13 cellular contexts compared by ENCODE assay signal in genomic region chr2:47230418-47230817, GRCh38. TPM values are rescaled to one million over a fixed set of nuclear protein-coding genes. Genes with fewer than 3 reads are reported as not detected.
DNase-seq lines count a peak whose midpoint lies in the region; ATAC-seq and TF ChIP-seq lines count a peak whose summit lies in the region.
"Had no signal": no experiment of that assay in that cellular context is flagged by ENCODE, and none has a peak within 500 bp of the region (broad histone marks: within the 10 kb centered on the region; RNA-seq: fewer than 3 reads in every experiment).

No MANE protein-coding gene starts in this region.

- 62 to 76% methylated on average over 4 of the region's 4 CpGs for WGBS in upper lobe of left lung, 2 donors

- DNase-seq in DMS53 (lab: John Stamatoyannopoulos, UW) = peak; percentile 41
- DNase-seq in DMS53 treated with DMSO at 0.1 percent for 48 hours (lab: John Stamatoyannopoulos, UW; ENCODE audit: unreplicated experiment) = no peak
- peak; percentile 89 for DNase-seq in fibroblast of the aortic adventitia (ENCODE audit: low read depth)
- DNase-seq in upper lobe of left lung = no peak
- DNase-seq in MM.1S = no peak
- no peak for DNase-seq in GDM1 (lab: John Stamatoyannopoulos, UW)
- no peak for DNase-seq in activated CD4-positive, alpha-beta T cell treated with anti-CD3 and anti-CD28 coated beads, Interleukin-2, amount 10 ng/mL, durations not matched to agents 7 days and 5 days
- DNase-seq: 8988T; activated CD4-positive, alpha-beta T cell treated with anti-CD3 and anti-CD28 coated beads for 1 hour; activated T-cell treated with anti-CD3 and anti-CD28 coated beads, Interleukin-2, amount 50 U/mL, for 24 hours; NCI-H1930; small intestine had no signal

- TF ChIP-seq POLR2A in upper lobe of left lung (IDR thresholded peaks at IDR 0.05) = no peak

- no peak overlapping the region for H2AFZ ChIP-seq in MM.1S (ENCODE audit: low read length)

- TF ChIP-seq CTCF in fibroblast of the aortic adventitia (IDR thresholded peaks at IDR 0.05; ENCODE audit: insufficient read depth, low read length) = no peak
- TF ChIP-seq CTCF in upper lobe of left lung (IDR thresholded peaks at IDR 0.05) = no peak
- no peak for TF ChIP-seq CTCF in MM.1S (IDR thresholded peaks at IDR 0.05; ENCODE audit: low read length)

- TF ChIP-seq EP300 in upper lobe of left lung (IDR thresholded peaks at IDR 0.05) = no peak

- no peak overlapping the region for H3K9ac ChIP-seq in muscle layer of colon (ENCODE audit: low read length)
- no peak overlapping the region for H3K9ac ChIP-seq in MM.1S (ENCODE audit: low read length)

- no peaks in the 10 kb centered on the region for H3F3A ChIP-seq in MM.1S (ENCODE audit: insufficient read depth, low read length)

- no peaks in the 10 kb centered on the region for H3K36me3 Mint-ChIP-seq in activated CD4-positive, alpha-beta T cell treated with anti-CD3 and anti-CD28 coated beads, Interleukin-2, amount 10 ng/mL, durations not matched to agents 7 days and 5 days (ENCODE audit: low read depth)

- H3K4me2 ChIP-seq in MM.1S (ENCODE audit: low read depth, low read length) = no peak overlapping the region

- peak overlapping the region; percentile 66 for H3K27ac ChIP-seq in muscle layer of colon (ENCODE audit: low read depth, low read length)
- peak overlapping the region in 3 of 4 donors; percentile 14 to 36 (median 20) for H3K27ac ChIP-seq in upper lobe of left lung
- no peak overlapping the region for H3K27ac ChIP-seq in MM.1S (ENCODE audit: low read length)

- H3K27ac Mint-ChIP-seq in activated CD4-positive, alpha-beta T cell treated with anti-CD3 and anti-CD28 coated beads, Interleukin-2, amount 10 ng/mL, durations not matched to agents 7 days and 5 days = no peak overlapping the region
- H3K27ac Mint-ChIP-seq: activated T-cell treated with anti-CD3 and anti-CD28 coated beads, Interleukin-2, amount 50 U/mL, for 24 hours had no signal

- H3K4me3 ChIP-seq in fibroblast of the aortic adventitia (ENCODE audit: low read depth, low read length) (no peak overlapping the region), muscle layer of colon (ENCODE audit: low read depth in 1 of 2, low read length in 2 of 2) (no peak overlapping the region), upper lobe of left lung (no peak overlapping the region), MM.1S (ENCODE audit: low read length) (no peak overlapping the region)

- H3K27me3 Mint-ChIP-seq in activated CD4-positive, alpha-beta T cell treated with anti-CD3 and anti-CD28 coated beads, Interleukin-2, amount 10 ng/mL, durations not matched to agents 7 days and 5 days = peaks cover 7% of the 10 kb centered on the region
- H3K27me3 Mint-ChIP-seq: activated T-cell treated with anti-CD3 and anti-CD28 coated beads, Interleukin-2, amount 50 U/mL, for 24 hours had no signal

- no peaks in the 10 kb centered on the region for H3K9me2 ChIP-seq in MM.1S (replicated peaks; ENCODE audit: insufficient read depth, low read length)

- peak in 1 of 2 donors; percentile 80 for ATAC-seq in upper lobe of left lung (ENCODE audit: low FRiP score in 2 of 2)

- H3K9me3 Mint-ChIP-seq in activated CD4-positive, alpha-beta T cell treated with anti-CD3 and anti-CD28 coated beads, Interleukin-2, amount 10 ng/mL, durations not matched to agents 7 days and 5 days = no peaks in the 10 kb centered on the region
- H3K9me3 Mint-ChIP-seq: activated T-cell treated with anti-CD3 and anti-CD28 coated beads, Interleukin-2, amount 50 U/mL, for 24 hours had no signal

- H3K4me1 Mint-ChIP-seq in activated CD4-positive, alpha-beta T cell treated with anti-CD3 and anti-CD28 coated beads, Interleukin-2, amount 10 ng/mL, durations not matched to agents 7 days and 5 days = no peaks in the 10 kb centered on the region

- H4K20me1 ChIP-seq in MM.1S (ENCODE audit: insufficient read depth, low read length) = no peaks in the 10 kb centered on the region

- H3K9me3 ChIP-seq in muscle layer of colon (ENCODE audit: low read length) (no peaks in the 10 kb centered on the region), upper lobe of left lung (no peaks in the 10 kb centered on the region), MM.1S (replicated peaks; ENCODE audit: insufficient read depth, low read length) (no peaks in the 10 kb centered on the region)

- CTCF ChIA-PET in activated CD4-positive, alpha-beta T cell treated with anti-CD3 and anti-CD28 coated beads, Interleukin-2, amount 10 ng/mL, durations not matched to agents 7 days and 5 days (lab: Charles Lee) = interaction anchor here (0.9 kb wide), 1 partner anchor 9 kb away, joined by 3 read pairs; no protein-coding TSS in a partner anchor

- H3K4me3 Mint-ChIP-seq in activated CD4-positive, alpha-beta T cell treated with anti-CD3 and anti-CD28 coated beads, Interleukin-2, amount 10 ng/mL, durations not matched to agents 7 days and 5 days = no peak overlapping the region
- H3K4me3 Mint-ChIP-seq: activated T-cell treated with anti-CD3 and anti-CD28 coated beads, Interleukin-2, amount 50 U/mL, for 24 hours had no signal

- POLR2A ChIA-PET in activated CD4-positive, alpha-beta T cell treated with anti-CD3 and anti-CD28 coated beads, Interleukin-2, amount 10 ng/mL, durations not matched to agents 7 days and 5 days (lab: Charles Lee) = interaction anchor here (0.6 kb wide), 1 partner anchor 195 kb away, joined by 3 read pairs; no protein-coding TSS in a partner anchor

- H3K79me2 ChIP-seq in MM.1S (ENCODE audit: low read length) = no peaks in the 10 kb centered on the region

- H3K27me3 ChIP-seq in muscle layer of colon (ENCODE audit: control insufficient read depth in 1 of 2, insufficient read depth in 2 of 2, low read length in 2 of 2) (no peaks in the 10 kb centered on the region), upper lobe of left lung (no peaks in the 10 kb centered on the region), MM.1S (replicated peaks; ENCODE audit: insufficient read depth, low read length) (no peaks in the 10 kb centered on the region)

- peaks cover 29% of the 10 kb centered on the region for H3K4me1 ChIP-seq in muscle layer of colon (ENCODE audit: insufficient read depth, low read length)
- peaks cover 9 to 15% (median 12%) of the 10 kb centered on the region in 4 donors for H3K4me1 ChIP-seq in upper lobe of left lung
- H3K4me1 ChIP-seq in MM.1S (ENCODE audit: low read length) = 0 out of 2 replicates have a peak, but pooled peaks cover 5% of the 10 kb centered on the region

- H3K36me3 ChIP-seq in muscle layer of colon (ENCODE audit: insufficient read depth, low read length) (no peaks in the 10 kb centered on the region), upper lobe of left lung (no peaks in the 10 kb centered on the region), MM.1S (replicated peaks; ENCODE audit: insufficient read depth, low read length) (no peaks in the 10 kb centered on the region)

RNA-seq across cellular contexts. Expression of gene CALM2, which starts 54.1 kb away (rescaled TPM):
- 511 and 806 TPM in 2 replicates for total RNA-seq in fibroblast of the aortic adventitia (ENCODE audit: low replicate concordance)
- total RNA-seq in upper lobe of left lung = 100 to 1,000 TPM; 178 to 671 (median 479) TPM
- total RNA-seq in activated CD4-positive, alpha-beta T cell treated with anti-CD3 and anti-CD28 coated beads, Interleukin-2, amount 10 ng/mL, durations not matched to agents 7 days and 5 days = 100 to 1,000 TPM; 476 to 478 TPM

Comparison
In these comparisons a context has a peak if more than half of its experiments do, and no peak if none do; other contexts are left out.
1. DNase-seq: peak in DMS53 (single experiment) and fibroblast of the aortic adventitia (single experiment); none in DMS53 treated with DMSO at 0.1 percent for 48 hours (single experiment), upper lobe of left lung (0 of 2), MM.1S (single experiment), GDM1 (single experiment) and activated CD4-positive, alpha-beta T cell treated with anti-CD3 and anti-CD28 coated beads, Interleukin-2, amount 10 ng/mL, durations not matched to agents 7 days and 5 days (single experiment).